Comparison of ENCODE assay signal across 14 cellular contexts in the genomic region with DNA sequence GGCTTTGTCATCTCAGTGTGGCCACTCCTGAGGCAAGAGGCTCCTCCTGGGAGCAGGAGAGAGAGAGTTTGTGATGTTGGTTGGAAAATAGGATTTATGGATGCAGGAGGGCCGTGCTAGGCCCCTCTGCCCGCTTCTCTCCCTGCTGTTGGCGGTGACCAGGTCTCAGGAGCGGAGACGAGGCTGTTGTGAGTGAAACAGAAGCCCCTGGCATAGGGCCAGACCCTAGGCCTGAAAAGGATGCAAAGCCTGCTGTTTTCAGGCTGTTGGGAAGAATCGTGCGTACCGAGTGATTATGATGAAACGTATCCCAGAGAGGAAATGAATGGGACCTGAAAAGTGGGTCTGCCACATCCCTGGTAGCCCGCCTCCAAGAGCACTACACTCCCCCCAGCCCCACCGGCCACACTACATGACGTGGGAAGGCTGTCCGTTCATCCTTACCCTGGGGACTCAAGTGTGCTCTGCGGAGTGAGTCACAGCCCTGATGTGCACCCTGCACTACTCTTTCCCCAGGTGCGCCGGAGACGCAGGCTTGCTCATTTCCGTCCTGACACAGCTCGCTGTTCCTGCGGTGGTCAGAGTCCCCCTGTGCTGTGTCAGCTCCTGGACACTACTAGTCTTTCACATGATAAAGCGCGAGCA.
DNase-seq lines count a peak whose midpoint lies in the region; ATAC-seq, FAIRE-seq and TF ChIP-seq lines count a peak whose summit lies in the region.
"Had no signal": no experiment of that assay in that cellular context is flagged by ENCODE, and none has a peak within 500 bp of the region (broad histone marks: within the 10 kb centered on the region; RNA-seq: fewer than 3 reads in every experiment).

No MANE protein-coding gene starts in this region.

- H3K27ac ChIP-seq in K562 (ENCODE audit: extremely low read depth, low read depth, low read length) (no peak overlapping the region; the same call in 2 of the 3 replicates), uterus (no peak overlapping the region)
- H3K27ac ChIP-seq: esophagus squamous epithelium, tibial artery had no signal

- H3K4me2 ChIP-seq in K562 (ENCODE audit: insufficient read depth, low read length): no peak overlapping the region

- H3K4me1 ChIP-seq in K562 (replicated peaks in 1 of 2; ENCODE audit: control insufficient read depth in 2 of 2, insufficient read depth in 2 of 2, low read length in 2 of 2): no peaks in the 10 kb centered on the region
- H3K4me1 ChIP-seq in uterus: no peaks in the 10 kb centered on the region
- H3K4me1 ChIP-seq: tibial artery had no signal

- no peak overlapping the region for H2AFZ ChIP-seq in K562 (ENCODE audit: low read depth, low read length)

- BruUV-seq in K562 (replicated peaks; lab: Mats Ljungman, UMichigan): no TSS peak

- peak; percentile 15 for DNase-seq in activated T-cell treated with anti-CD3 and anti-CD28 coated beads, Interleukin-2, amount 50 U/mL, for 24 hours
- DNase-seq in activated T-cell treated with anti-CD3 and anti-CD28 coated beads, Interleukin-2, amount 50 U/mL, for 4 hours: no peak
- no peak for DNase-seq in K562 (ENCODE audit: extremely low read depth in 1 of 4, low spot score in 3 of 4)
- DNase-seq in uterus: no peak
- no peak for DNase-seq in DMS 273 treated with DMSO at 0.1 percent for 48 hours (lab: John Stamatoyannopoulos, UW)
- DNase-seq in activated naive CD8-positive, alpha-beta T cell treated with anti-CD3 and anti-CD28 coated beads for 36 hours: no peak
- DNase-seq: AML-193, esophagus squamous epithelium, right cardiac atrium, tibial artery had no signal

- H3K4me3 Mint-ChIP-seq in activated T-cell treated with anti-CD3 and anti-CD28 coated beads, Interleukin-2, amount 50 U/mL, for 24 hours: no peak overlapping the region
- no peak overlapping the region for H3K4me3 Mint-ChIP-seq in activated T-cell treated with anti-CD3 and anti-CD28 coated beads, Interleukin-2, amount 50 U/mL, for 4 hours
- H3K4me3 Mint-ChIP-seq in activated naive CD8-positive, alpha-beta T cell treated with anti-CD3 and anti-CD28 coated beads for 36 hours: no peak overlapping the region
- H3K4me3 Mint-ChIP-seq: central memory CD8-positive, alpha-beta T cell had no signal

- no peak for TF ChIP-seq CTCF in K562 (IDR thresholded peaks at IDR 0.05 in 2 of 3, conservative IDR thresholded peaks at IDR 0.05 in 1 of 3; ENCODE audit: insufficient read depth in 2 of 3, low read depth in 1 of 3, low read length in 3 of 3)
- no peak for TF ChIP-seq CTCF in uterus (IDR thresholded peaks at IDR 0.05)

- no peak for FAIRE-seq in K562 (lab: Jason Lieb, UNC)

- H3K9me3 ChIP-seq in K562 (replicated peaks; ENCODE audit: control insufficient read depth, insufficient read depth, low read depth, low read length) (no peaks in the 10 kb centered on the region), uterus (no peaks in the 10 kb centered on the region)
- H3K9me3 ChIP-seq: esophagus squamous epithelium, tibial artery had no signal

- no peaks in the 10 kb centered on the region for H3K9me3 Mint-ChIP-seq in activated T-cell treated with anti-CD3 and anti-CD28 coated beads, Interleukin-2, amount 50 U/mL, for 24 hours
- H3K9me3 Mint-ChIP-seq in activated T-cell treated with anti-CD3 and anti-CD28 coated beads, Interleukin-2, amount 50 U/mL, for 4 hours: no peaks in the 10 kb centered on the region
- no peaks in the 10 kb centered on the region for H3K9me3 Mint-ChIP-seq in activated naive CD8-positive, alpha-beta T cell treated with anti-CD3 and anti-CD28 coated beads for 36 hours
- H3K9me3 Mint-ChIP-seq: central memory CD8-positive, alpha-beta T cell had no signal

- H3K4me3 ChIP-seq in K562: no peak overlapping the region
- H3K4me3 ChIP-seq in uterus: no peak overlapping the region
- H3K4me3 ChIP-seq: esophagus squamous epithelium, tibial artery had no signal

- TF ChIP-seq RAD21 in K562 (CRISPR knock-in tag; conservative IDR thresholded peaks at IDR 0.05 in 1 of 2, IDR thresholded peaks at IDR 0.05 in 1 of 2): no peak

- H3K79me2 ChIP-seq in K562 (ENCODE audit: control insufficient read depth, insufficient read depth, low read length): no peaks in the 10 kb centered on the region

- peaks cover 9% of the 10 kb centered on the region for H4K20me1 ChIP-seq in K562 (replicated peaks; ENCODE audit: control insufficient read depth, insufficient read depth, low read length)

- TF ChIP-seq EP300 in K562 (IDR thresholded peaks at IDR 0.05; ENCODE audit: low read length): no peak

- intact Hi-C loops in K562 (cut with micrococcal nuclease): no loop called here
- intact Hi-C loops in uterus (cut with DNase I; ENCODE audit: low total_unique reads): no loop called here

- no peaks in the 10 kb centered on the region for H3K4me1 Mint-ChIP-seq in activated T-cell treated with anti-CD3 and anti-CD28 coated beads, Interleukin-2, amount 50 U/mL, for 24 hours (ENCODE audit: low read depth)
- H3K4me1 Mint-ChIP-seq in activated T-cell treated with anti-CD3 and anti-CD28 coated beads, Interleukin-2, amount 50 U/mL, for 4 hours (ENCODE audit: low read depth): no peaks in the 10 kb centered on the region
- no peaks in the 10 kb centered on the region for H3K4me1 Mint-ChIP-seq in activated naive CD8-positive, alpha-beta T cell treated with anti-CD3 and anti-CD28 coated beads for 36 hours
- H3K4me1 Mint-ChIP-seq: central memory CD8-positive, alpha-beta T cell had no signal

- WGBS in K562 (ENCODE audit: insufficient coverage, low coverage, missing lambda C conversion rate): 22% methylated on average over 22 of the region's 22 CpGs

- TF ChIP-seq POLR2A in K562 (conservative IDR thresholded peaks at IDR 0.05) (no peak), uterus (IDR thresholded peaks at IDR 0.05) (no peak)

- H3K36me3 ChIP-seq in K562 (ENCODE audit: control insufficient read depth, insufficient read depth, low read length): no peaks in the 10 kb centered on the region
- H3K36me3 ChIP-seq in uterus: no peaks in the 10 kb centered on the region
- H3K36me3 ChIP-seq: esophagus squamous epithelium, tibial artery had no signal

- H3K27me3 Mint-ChIP-seq in activated T-cell treated with anti-CD3 and anti-CD28 coated beads, Interleukin-2, amount 50 U/mL, for 24 hours: no peaks in the 10 kb centered on the region
- no peaks in the 10 kb centered on the region for H3K27me3 Mint-ChIP-seq in activated T-cell treated with anti-CD3 and anti-CD28 coated beads, Interleukin-2, amount 50 U/mL, for 4 hours (ENCODE audit: low read depth)
- no peaks in the 10 kb centered on the region for H3K27me3 Mint-ChIP-seq in activated naive CD8-positive, alpha-beta T cell treated with anti-CD3 and anti-CD28 coated beads for 36 hours
- H3K27me3 Mint-ChIP-seq: central memory CD8-positive, alpha-beta T cell had no signal

- peaks cover 53 to 62% of the 10 kb centered on the region in 2 experiments for H3K27me3 ChIP-seq in K562 (ENCODE audit: control insufficient read depth in 2 of 2, insufficient read depth in 2 of 2, low read length in 2 of 2)
- no peaks in the 10 kb centered on the region for H3K27me3 ChIP-seq in uterus

- CTCF ChIA-PET in K562 (lab: Yijun Ruan, JAX; ENCODE audit: low intra/inter-chr PET ratio): no interaction called here

- POLR2A ChIA-PET in K562 (lab: Yijun Ruan, JAX): interaction anchor here (0.5 kb wide), 1 partner anchor 194 kb away, joined by 3 read pairs; no protein-coding TSS in a partner anchor

- ATAC-seq in activated T-cell treated with anti-CD3 and anti-CD28 coated beads, Interleukin-2, amount 50 U/mL, for 4 hours: no peak
- ATAC-seq in HG03565 (IDR thresholded peaks at IDR 0.05; ENCODE audit: unreplicated experiment): peak; percentile 96
- ATAC-seq in K562: peak; percentile 19
- no peak for ATAC-seq in HG02588 (IDR thresholded peaks at IDR 0.05; ENCODE audit: unreplicated experiment)
- ATAC-seq: right cardiac atrium, Right ventricle myocardium inferior had no signal

- no peak overlapping the region for H3K27ac Mint-ChIP-seq in activated T-cell treated with anti-CD3 and anti-CD28 coated beads, Interleukin-2, amount 50 U/mL, for 24 hours
- H3K27ac Mint-ChIP-seq in activated naive CD8-positive, alpha-beta T cell treated with anti-CD3 and anti-CD28 coated beads for 36 hours: no peak overlapping the region

- peaks cover 7% of the 10 kb centered on the region for H3K9me1 ChIP-seq in K562 (ENCODE audit: control insufficient read depth, insufficient read depth, low read length)

- no peak overlapping the region for H3K9ac ChIP-seq in K562 (ENCODE audit: insufficient read depth in 1 of 2, low read depth in 2 of 2, low read length in 2 of 2)

- in situ Hi-C loops in K562 (cut with MboI): no loop called here

- H3K36me3 Mint-ChIP-seq in activated T-cell treated with anti-CD3 and anti-CD28 coated beads, Interleukin-2, amount 50 U/mL, for 24 hours (ENCODE audit: low read depth): no peaks in the 10 kb centered on the region
- H3K36me3 Mint-ChIP-seq in activated T-cell treated with anti-CD3 and anti-CD28 coated beads, Interleukin-2, amount 50 U/mL, for 4 hours (ENCODE audit: insufficient read depth): peaks cover 5% of the 10 kb centered on the region
- peaks cover 2% of the 10 kb centered on the region for H3K36me3 Mint-ChIP-seq in activated naive CD8-positive, alpha-beta T cell treated with anti-CD3 and anti-CD28 coated beads for 36 hours

TF ChIP-seq in K562, 482 proteins besides CTCF, POLR2A, EP300 and RAD21:
- TF ChIP-seq NFIC (IDR thresholded peaks at IDR 0.05) (peak; percentile 77), GABPB1 (CRISPR knock-in tag; IDR thresholded peaks at IDR 0.05) (no peak)

Comparison
In these comparisons a context has a peak if more than half of its experiments do, and no peak if none do; other contexts are left out.
1. ATAC-seq: peak in HG03565 (single experiment) and K562 (single experiment); none in activated T-cell treated with anti-CD3 and anti-CD28 coated beads, Interleukin-2, amount 50 U/mL, for 4 hours (0 of 2) and HG02588 (single experiment).